8 cellular contexts compared by ENCODE assay signal in the genomic region with DNA sequence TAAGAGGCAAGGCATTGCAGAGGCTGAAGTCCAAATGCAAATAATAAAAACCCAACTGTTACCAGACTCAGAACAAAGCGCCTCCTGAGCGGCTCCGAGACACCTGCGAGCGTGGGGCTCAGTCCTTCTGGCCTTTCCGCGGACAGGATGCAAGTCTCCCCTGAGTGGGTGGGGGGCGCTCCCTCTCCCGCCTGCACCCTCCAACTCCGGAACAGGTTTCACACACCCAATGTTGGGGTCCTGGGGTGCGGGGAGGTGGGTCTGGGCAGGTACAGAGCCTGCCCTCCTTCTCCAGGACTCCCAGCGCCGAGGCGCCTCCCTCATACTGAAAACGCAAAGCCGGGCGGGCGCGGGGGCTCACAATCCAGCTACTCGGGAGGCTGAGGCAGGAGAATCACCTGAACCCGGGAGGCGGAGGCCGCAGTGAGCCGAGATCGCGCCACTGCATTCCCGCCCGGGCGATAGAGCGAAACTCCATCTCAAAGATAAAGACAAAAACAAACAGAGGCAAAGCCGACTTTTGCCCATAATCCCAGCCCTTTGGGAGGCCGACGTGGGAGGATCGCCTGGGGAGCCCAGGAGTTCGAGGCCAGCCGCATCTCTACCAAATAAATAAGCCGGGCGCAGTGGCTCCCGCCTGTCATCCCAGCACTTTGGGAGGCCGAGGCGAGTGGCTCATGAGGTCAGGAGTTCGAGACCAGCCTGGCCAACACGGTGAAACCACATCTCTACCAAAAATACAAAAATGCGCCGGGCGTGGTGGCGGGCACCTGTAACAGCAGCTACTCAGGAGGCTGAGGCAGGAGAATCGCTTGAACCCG. TPM values are rescaled to one million over a fixed set of nuclear protein-coding genes. Genes with fewer than 3 reads are reported as not detected.
DNase-seq lines count a peak whose midpoint lies in the region; ATAC-seq and TF ChIP-seq lines count a peak whose summit lies in the region.

No MANE protein-coding gene starts in this region.

- POLR2A ChIA-PET in OCI-LY7 (lab: Charles Lee): interaction anchor here (0.5 to 2.5 kb wide), 2 partner anchors 29 to 106 kb away, joined by 3 to 12 read pairs; no protein-coding TSS in a partner anchor

- DNase-seq in OCI-LY7 (ENCODE audit: low spot score) (peak; percentile 62), epithelial cell of esophagus (ENCODE audit: low read depth) (no peak), psoas muscle (no peak), NCI-H1105 (lab: John Stamatoyannopoulos, UW) (no peak), NCI-H2029 treated with DMSO at 0.1 percent for 48 hours (lab: John Stamatoyannopoulos, UW) (no peak), NCI-H2107 (lab: John Stamatoyannopoulos, UW) (no peak)
- no peak for DNase-seq in activated CD8-positive, alpha-beta memory T cell treated with anti-CD3 and anti-CD28 coated beads, Interleukin-2, amount 50 U/mL, for 4 hours

- H4K20me1 ChIP-seq in DOHH2 (ENCODE audit: control insufficient read depth, insufficient read depth, low read depth, low read length) (peaks cover 16% of the 10 kb centered on the region; the same call in 1 of the 2 replicates), OCI-LY7 (ENCODE audit: insufficient read depth, low read length) (peaks cover 15% of the 10 kb centered on the region)

- H3K4me3 ChIP-seq in DOHH2 (ENCODE audit: low read length) (peak overlapping the region; percentile 98), OCI-LY7 (ENCODE audit: low read depth, low read length, poor library complexity, severe bottlenecking) (peak overlapping the region; percentile 87), epithelial cell of esophagus (ENCODE audit: low read length) (peak overlapping the region; percentile 54), psoas muscle (peak overlapping the region; percentile 80)

- H3K9me2 ChIP-seq in DOHH2 (replicated peaks; ENCODE audit: control insufficient read depth, low read length) (no peaks in the 10 kb centered on the region), OCI-LY7 (ENCODE audit: insufficient read depth, low read length) (no peaks in the 10 kb centered on the region)

- H3K4me1 ChIP-seq in DOHH2 (ENCODE audit: control insufficient read depth, low read length) (peaks cover 44% of the 10 kb centered on the region), OCI-LY7 (ENCODE audit: insufficient read depth, low read length, poor library complexity, severe bottlenecking) (peaks cover 56% of the 10 kb centered on the region), psoas muscle (peaks cover 5% of the 10 kb centered on the region)

- CTCF ChIA-PET in OCI-LY7 (lab: Charles Lee; ENCODE audit: unreplicated experiment): no interaction called here

- intact Hi-C loops in OCI-LY7 (cut with micrococcal nuclease; ENCODE audit: unreplicated experiment) (loop anchor here (1.0 to 5.0 kb wide), 5 partner anchors 30 to 240 kb away; partner anchors contain the start of gene GSE1), psoas muscle (cut with DNase I) (no loop called here)

- peak overlapping the region; percentile 93 for H3K4me2 ChIP-seq in DOHH2 (ENCODE audit: low read length)
- H3K4me2 ChIP-seq in OCI-LY7 (ENCODE audit: low read length): peak overlapping the region; percentile 95

- H3K27ac ChIP-seq in DOHH2 (ENCODE audit: low read depth, low read length) (peak overlapping the region; percentile 90), OCI-LY7 (ENCODE audit: low read depth, low read length, poor library complexity, severe bottlenecking) (peak overlapping the region; percentile 90), psoas muscle (no peak overlapping the region)

- H3K27me3 ChIP-seq in DOHH2 (ENCODE audit: control insufficient read depth, low read length) (peaks cover 19% of the 10 kb centered on the region), psoas muscle (ENCODE audit: insufficient read depth in 3 of 3, low read length in 2 of 3) (no peaks in the 10 kb centered on the region)

- H3F3A ChIP-seq in DOHH2 (ENCODE audit: control insufficient read depth, insufficient read depth): peaks cover 21% of the 10 kb centered on the region

- TF ChIP-seq CTCF in DOHH2 (IDR thresholded peaks at IDR 0.05; ENCODE audit: low read depth, low read length, poor library complexity, severe bottlenecking): no peak
- TF ChIP-seq CTCF in OCI-LY7 (conservative IDR thresholded peaks at IDR 0.05; ENCODE audit: low read length): peak; percentile 72
- no peak for TF ChIP-seq CTCF in epithelial cell of esophagus (IDR thresholded peaks at IDR 0.05; ENCODE audit: insufficient read depth, low read depth, low read length, missing control alignments)
- no peak for TF ChIP-seq CTCF in psoas muscle (IDR thresholded peaks at IDR 0.05)

- H3K36me3 ChIP-seq in DOHH2 (ENCODE audit: control insufficient read depth, low read length): peaks cover 54% of the 10 kb centered on the region
- peaks cover 44% of the 10 kb centered on the region for H3K36me3 ChIP-seq in OCI-LY7 (ENCODE audit: insufficient read depth, low read length)
- H3K36me3 ChIP-seq in psoas muscle (ENCODE audit: insufficient read depth in 1 of 2, low read depth in 1 of 2): no peaks in the 10 kb centered on the region

- BruUV-seq in OCI-LY7 (replicated peaks; lab: Mats Ljungman, UMichigan): no TSS peak

- H3K79me2 ChIP-seq in DOHH2 (ENCODE audit: control insufficient read depth, low read length) (peaks cover 58% of the 10 kb centered on the region), OCI-LY7 (ENCODE audit: insufficient read depth, low read depth, low read length) (peaks cover 58% of the 10 kb centered on the region)

- WGBS in psoas muscle, 3 donors: 74 to 78% (median 77%) methylated on average over 49 of the region's 49 CpGs

- no peak for ATAC-seq in psoas muscle

- no peak overlapping the region; the same call in 1 of the 2 replicates for H2AFZ ChIP-seq in OCI-LY7 (ENCODE audit: low read length)

- H3K9me3 ChIP-seq in DOHH2 (ENCODE audit: control insufficient read depth, insufficient read depth, low read length): no peaks in the 10 kb centered on the region
- no peaks in the 10 kb centered on the region for H3K9me3 ChIP-seq in OCI-LY7 (ENCODE audit: low read length)
- no peaks in the 10 kb centered on the region for H3K9me3 ChIP-seq in psoas muscle

RNA-seq across cellular contexts. Expression of gene GINS2, which starts 0.9 kb away (rescaled TPM):
- total RNA-seq in OCI-LY7 (2014; rRNA removed; shearing (Covaris generic)): 74.3 and 80.9 TPM in 2 replicates
- total RNA-seq in OCI-LY7 (2022): 140 and 142 TPM in 2 replicates
- 1 to 10 TPM; 1.5 to 2.0 (median 1.7) TPM for total RNA-seq in psoas muscle
- polyA plus RNA-seq in psoas muscle: 1 to 10 TPM in 2 of 3 donors, under 1 TPM in 1; 0.93 to 1.2 (median 1.0) TPM

Comparison
In these comparisons a context has a peak if more than half of its experiments do, and no peak if none do; other contexts are left out.
1. RNA of gene GINS2, which starts 0.9 kb away (total RNA-seq): 74.3 to 142 TPM in OCI-LY7; 1.5 to 2.0 TPM in psoas muscle; every median in the first group is over 10 times any median in the second.
2. Peak in every context shown above with its lines, with median percentiles within 50 percentile points of each other: H3K4me3 ChIP-seq.